ENCODE assay signal across 11 cellular contexts in the genomic region with DNA sequence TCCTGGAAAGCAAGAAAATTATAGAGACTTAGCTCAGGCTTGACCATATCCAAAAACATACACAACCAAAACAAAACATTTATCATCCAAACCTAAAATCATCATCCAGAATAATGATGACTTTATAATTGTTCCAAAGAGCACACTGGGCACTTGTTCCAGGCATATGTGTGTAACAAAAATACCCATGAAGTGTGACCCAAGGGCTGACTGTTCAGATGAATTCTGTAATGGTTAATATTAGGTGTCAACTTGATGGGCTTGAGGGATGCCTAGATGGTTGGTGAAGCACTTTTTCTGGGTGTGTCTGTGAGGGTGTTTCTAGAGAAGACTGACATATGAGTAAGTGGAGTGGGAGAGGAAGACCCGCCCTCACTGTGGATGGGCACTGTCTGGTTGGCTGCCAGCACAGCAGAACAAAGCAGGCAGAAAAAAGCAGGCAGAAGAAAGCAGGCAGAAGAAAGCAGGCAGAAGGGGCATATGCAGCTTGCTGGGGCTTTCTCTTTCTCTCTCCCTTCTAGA. TPM values are rescaled to one million over a fixed set of nuclear protein-coding genes. Genes with fewer than 3 reads are reported as not detected.
DNase-seq lines count a peak whose midpoint lies in the region; ATAC-seq and TF ChIP-seq lines count a peak whose summit lies in the region.
"Had no signal": no experiment of that assay in that cellular context is flagged by ENCODE, and none has a peak within 500 bp of the region (broad histone marks: within the 10 kb centered on the region; RNA-seq: fewer than 3 reads in every experiment).

No MANE protein-coding gene starts in this region.

- H3K9me3 Mint-ChIP-seq in glutamatergic neuron (ENCODE audit: unreplicated experiment), result peaks cover 9% of the 10 kb centered on the region
- peaks cover 0 to 6% of the 10 kb centered on the region in 2 donors for H3K9me3 Mint-ChIP-seq in stimulated activated naive CD8-positive, alpha-beta T cell treated with anti-CD3 and anti-CD28 coated beads, Interleukin-15, amount 100 ng/mL, for 72 hours

- peak; percentile 12 for DNase-seq in activated naive CD4-positive, alpha-beta T cell treated with Interleukin-2 at 50 U/mL for 16 hours
- no peak for DNase-seq in activated naive CD4-positive, alpha-beta T cell (lab: John Stamatoyannopoulos, UW)
- DNase-seq in NCI-H774 (lab: John Stamatoyannopoulos, UW), result peak; percentile 41
- DNase-seq in glutamatergic neuron, result no peak
- no peak for DNase-seq in stimulated activated naive CD8-positive, alpha-beta T cell treated with anti-CD3 and anti-CD28 coated beads, Interleukin-15, amount 100 ng/mL, for 72 hours
- DNase-seq in AG08395 (ENCODE audit: low spot score), result no peak
- DNase-seq in superior temporal gyrus (ENCODE audit: extremely low spot score), result no peak
- DNase-seq: testis had no signal

- no peaks in the 10 kb centered on the region for H3K36me3 Mint-ChIP-seq in glutamatergic neuron (ENCODE audit: unreplicated experiment)

- H3K27me3 Mint-ChIP-seq in glutamatergic neuron (ENCODE audit: unreplicated experiment), result peaks cover 7% of the 10 kb centered on the region
- peaks cover 22% of the 10 kb centered on the region for H3K27me3 Mint-ChIP-seq in stimulated activated naive CD8-positive, alpha-beta T cell treated with anti-CD3 and anti-CD28 coated beads, Interleukin-15, amount 100 ng/mL, for 72 hours

- peaks cover 36% of the 10 kb centered on the region for H3K4me1 Mint-ChIP-seq in glutamatergic neuron (ENCODE audit: low read depth, unreplicated experiment)
- H3K4me1 Mint-ChIP-seq in stimulated activated naive CD8-positive, alpha-beta T cell treated with anti-CD3 and anti-CD28 coated beads, Interleukin-15, amount 100 ng/mL, for 72 hours, result peaks cover 25% of the 10 kb centered on the region
- H3K4me1 Mint-ChIP-seq: CD4-positive, CD25-positive, alpha-beta regulatory T cell had no signal

- H3K27ac Mint-ChIP-seq in glutamatergic neuron (ENCODE audit: unreplicated experiment), result peak overlapping the region; percentile 18
- no peak overlapping the region for H3K27ac Mint-ChIP-seq in stimulated activated naive CD8-positive, alpha-beta T cell treated with anti-CD3 and anti-CD28 coated beads, Interleukin-15, amount 100 ng/mL, for 72 hours
- H3K27ac Mint-ChIP-seq: CD4-positive, CD25-positive, alpha-beta regulatory T cell had no signal

- ATAC-seq in stimulated activated naive CD8-positive, alpha-beta T cell treated with anti-CD3 and anti-CD28 coated beads, Interleukin-15, amount 100 ng/mL, for 72 hours, result peak; percentile 63
- ATAC-seq in GM19467 (IDR thresholded peaks at IDR 0.05; ENCODE audit: unreplicated experiment), result no peak

- no peak overlapping the region for H3K4me3 Mint-ChIP-seq in glutamatergic neuron (ENCODE audit: unreplicated experiment)
- no peak overlapping the region for H3K4me3 Mint-ChIP-seq in stimulated activated naive CD8-positive, alpha-beta T cell treated with anti-CD3 and anti-CD28 coated beads, Interleukin-15, amount 100 ng/mL, for 72 hours
- H3K4me3 Mint-ChIP-seq: CD4-positive, CD25-positive, alpha-beta regulatory T cell had no signal

- TF ChIP-seq CTCF in glutamatergic neuron (IDR thresholded peaks at IDR 0.05; ENCODE audit: partially characterized antibody, unreplicated experiment), result no peak

RNA-seq across cellular contexts. Expression of a gene that starts 43.1 kb away (rescaled TPM):
- not detected for total RNA-seq in glutamatergic neuron (ENCODE audit: unreplicated experiment)
- total RNA-seq: SJSA1 had no signal

RNA-seq across cellular contexts. Expression of a gene that starts 43.6 kb away (rescaled TPM):
- total RNA-seq in glutamatergic neuron (ENCODE audit: unreplicated experiment), result 110 TPM

Comparison
In these comparisons a context has a peak if more than half of its experiments do, and no peak if none do; other contexts are left out.
1. DNase-seq: peak in activated naive CD4-positive, alpha-beta T cell treated with Interleukin-2 at 50 U/mL for 16 hours (single experiment) and NCI-H774 (single experiment); none in activated naive CD4-positive, alpha-beta T cell (0 of 4), glutamatergic neuron (single experiment), stimulated activated naive CD8-positive, alpha-beta T cell treated with anti-CD3 and anti-CD28 coated beads, Interleukin-15, amount 100 ng/mL, for 72 hours (0 of 2), AG08395 (single experiment) and superior temporal gyrus (single experiment).